ENCODE assay signal across 17 cellular contexts in the genomic region with DNA sequence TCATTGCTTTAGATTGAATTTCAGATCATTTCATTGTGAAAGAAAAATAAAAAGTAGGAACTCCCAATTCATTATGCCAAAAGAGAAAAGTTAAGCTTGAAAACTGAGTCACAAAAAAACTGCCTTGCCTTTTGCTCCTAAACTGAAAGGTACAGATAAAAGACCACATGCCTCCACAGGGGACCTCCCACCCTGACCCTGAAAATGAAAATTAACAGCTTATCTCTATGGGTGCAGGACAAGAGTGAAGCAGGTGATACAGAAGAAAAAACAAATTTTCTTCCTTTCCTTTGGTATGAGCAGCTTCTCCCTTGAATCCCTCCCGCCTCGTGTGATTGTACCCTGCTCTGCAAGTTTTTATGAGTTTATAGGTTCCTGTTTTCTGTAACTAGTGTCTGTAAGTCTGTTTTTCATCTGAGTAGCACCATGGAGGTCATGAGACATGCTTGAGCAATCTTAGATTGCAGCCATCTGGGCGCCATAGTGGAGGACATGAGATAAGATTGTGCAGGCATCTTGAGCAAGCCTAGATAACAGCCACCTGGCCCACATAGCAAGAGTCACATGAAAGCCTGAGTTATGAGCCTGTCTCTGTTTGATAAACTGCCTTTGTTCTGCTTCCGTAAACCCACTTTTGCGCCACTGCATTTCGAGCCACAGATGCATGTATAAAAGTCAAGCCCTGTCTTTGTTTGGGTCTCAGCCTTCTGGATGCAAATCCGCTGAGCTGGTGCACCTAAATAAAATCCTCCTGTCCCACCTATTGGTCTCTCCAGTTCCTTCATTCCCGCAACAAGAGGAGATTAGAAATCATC. TPM values are rescaled to one million over a fixed set of nuclear protein-coding genes. Genes with fewer than 3 reads are reported as not detected.
DNase-seq lines count a peak whose midpoint lies in the region; ATAC-seq, FAIRE-seq and TF ChIP-seq lines count a peak whose summit lies in the region.
"Had no signal": no experiment of that assay in that cellular context is flagged by ENCODE, and none has a peak within 500 bp of the region (broad histone marks: within the 10 kb centered on the region; RNA-seq: fewer than 3 reads in every experiment).

No MANE protein-coding gene starts in this region.

- H3K36me3 Mint-ChIP-seq in astrocyte (ENCODE audit: low read depth, unreplicated experiment), result no peaks in the 10 kb centered on the region
- no peaks in the 10 kb centered on the region for H3K36me3 Mint-ChIP-seq in activated CD8-positive, alpha-beta memory T cell treated with anti-CD3 and anti-CD28 coated beads, Interleukin-2, amount 10 ng/mL, durations not matched to agents 7 days and 5 days

- no peak for TF ChIP-seq POLR2A in NB4 (IDR thresholded peaks at IDR 0.05; ENCODE audit: extremely low read depth, insufficient read length)

- H4K20me1 ChIP-seq in astrocyte (ENCODE audit: insufficient read depth, low read length), result no peaks in the 10 kb centered on the region

- no peak overlapping the region for H2AFZ ChIP-seq in astrocyte (ENCODE audit: low read depth, low read length)

- no peaks in the 10 kb centered on the region for H3K79me2 ChIP-seq in astrocyte (ENCODE audit: insufficient read depth, low read length)

- H3K4me3 ChIP-seq in HEK293 (ENCODE audit: low read depth, low read length) (no peak overlapping the region), NB4 (ENCODE audit: low read depth, low read length) (no peak overlapping the region), astrocyte (ENCODE audit: insufficient read depth, low read depth, low read length) (no peak overlapping the region), iPS DF 6.9 (ENCODE audit: low read length) (no peak overlapping the region)
- H3K4me3 ChIP-seq: thoracic aorta had no signal

- H3K9ac ChIP-seq in astrocyte (ENCODE audit: low read length), result no peak overlapping the region

- H3K27me3 ChIP-seq in astrocyte (ENCODE audit: insufficient read depth, low read length), result no peaks in the 10 kb centered on the region
- H3K27me3 ChIP-seq in iPS DF 6.9 (ENCODE audit: control insufficient read depth, insufficient read depth, low read length), result no peaks in the 10 kb centered on the region

- no peaks in the 10 kb centered on the region for H3K4me1 ChIP-seq in HEK293 (ENCODE audit: control insufficient read depth, insufficient read depth, low read length)
- H3K4me1 ChIP-seq in astrocyte (ENCODE audit: insufficient read depth, low read length), result no peaks in the 10 kb centered on the region
- H3K4me1 ChIP-seq in iPS DF 6.9 (ENCODE audit: control insufficient read depth, insufficient read depth, low read length), result no peaks in the 10 kb centered on the region

- H3K27ac ChIP-seq in HEK293 (ENCODE audit: extremely low read depth, low read depth, low read length), result no peak overlapping the region
- H3K27ac ChIP-seq in astrocyte (ENCODE audit: low read depth, low read length), result no peak overlapping the region
- no peak overlapping the region for H3K27ac ChIP-seq in iPS DF 6.9 (ENCODE audit: low read length)
- H3K27ac ChIP-seq: C4-2B, thoracic aorta had no signal

- WGBS in iPS DF 6.9 (ENCODE audit: insufficient coverage, insufficient read length), result no CpG with 5 or more reads among the region's 8 CpGs

- H3K4me1 Mint-ChIP-seq in astrocyte (ENCODE audit: low read depth, unreplicated experiment), result no peaks in the 10 kb centered on the region
- H3K4me1 Mint-ChIP-seq in activated CD8-positive, alpha-beta memory T cell treated with anti-CD3 and anti-CD28 coated beads, Interleukin-2, amount 10 ng/mL, durations not matched to agents 7 days and 5 days, result no peaks in the 10 kb centered on the region
- H3K4me1 Mint-ChIP-seq: T-helper 17 cell had no signal

- no peak for ATAC-seq in HG02759 (IDR thresholded peaks at IDR 0.05; ENCODE audit: unreplicated experiment)
- no peak for ATAC-seq in activated CD8-positive, alpha-beta memory T cell treated with anti-CD3 and anti-CD28 coated beads, Interleukin-2, amount 10 ng/mL, durations not matched to agents 7 days and 5 days
- ATAC-seq: left lobe of liver, T-helper 17 cell had no signal

- peak; percentile 83 for DNase-seq in NB4 (ENCODE audit: low read depth)
- DNase-seq in astrocyte (ENCODE audit: low read depth), result peak; percentile 16
- DNase-seq in iPS DF 6.9 (ENCODE audit: low read depth, low spot score), result peak; percentile 11
- no peak for DNase-seq in activated CD8-positive, alpha-beta memory T cell treated with anti-CD3 and anti-CD28 coated beads, Interleukin-2, amount 10 ng/mL, durations not matched to agents 7 days and 5 days
- no peak for DNase-seq in NK-92 (lab: John Stamatoyannopoulos, UW; ENCODE audit: unreplicated experiment)
- DNase-seq: activated naive CD4-positive, alpha-beta T cell; GDM1; HFFc6; hippocampal formation; NCI-H187; stimulated activated CD4-positive, alpha-beta T cell treated with anti-CD3 and anti-CD28 coated beads, Interleukin-4, amount 100 ng/mL, for 4 hours; T-helper 17 cell had no signal

- no peak for FAIRE-seq in astrocyte (lab: Jason Lieb, UNC)

- no peaks in the 10 kb centered on the region for H3K27me3 Mint-ChIP-seq in astrocyte (ENCODE audit: low read depth, unreplicated experiment)
- H3K27me3 Mint-ChIP-seq in activated CD8-positive, alpha-beta memory T cell treated with anti-CD3 and anti-CD28 coated beads, Interleukin-2, amount 10 ng/mL, durations not matched to agents 7 days and 5 days, result peaks cover 9% of the 10 kb centered on the region

- CTCF ChIA-PET in HEK293 (lab: Yijun Ruan, JAX), result no interaction called here
- CTCF ChIA-PET in activated CD8-positive, alpha-beta memory T cell treated with anti-CD3 and anti-CD28 coated beads, Interleukin-2, amount 10 ng/mL, durations not matched to agents 7 days and 5 days (lab: Charles Lee), result no interaction called here

- H3K27ac Mint-ChIP-seq in astrocyte (ENCODE audit: unreplicated experiment), result no peak overlapping the region
- no peak overlapping the region for H3K27ac Mint-ChIP-seq in activated CD8-positive, alpha-beta memory T cell treated with anti-CD3 and anti-CD28 coated beads, Interleukin-2, amount 10 ng/mL, durations not matched to agents 7 days and 5 days
- H3K27ac Mint-ChIP-seq: HFFc6, T-helper 17 cell had no signal

- no peak overlapping the region for H3K4me3 Mint-ChIP-seq in astrocyte (ENCODE audit: unreplicated experiment)
- H3K4me3 Mint-ChIP-seq in activated CD8-positive, alpha-beta memory T cell treated with anti-CD3 and anti-CD28 coated beads, Interleukin-2, amount 10 ng/mL, durations not matched to agents 7 days and 5 days, result no peak overlapping the region
- H3K4me3 Mint-ChIP-seq: HFFc6, T-helper 17 cell had no signal

- H3K9me3 Mint-ChIP-seq in astrocyte (ENCODE audit: unreplicated experiment), result peaks cover 21% of the 10 kb centered on the region
- peaks cover 18% of the 10 kb centered on the region for H3K9me3 Mint-ChIP-seq in activated CD8-positive, alpha-beta memory T cell treated with anti-CD3 and anti-CD28 coated beads, Interleukin-2, amount 10 ng/mL, durations not matched to agents 7 days and 5 days (ENCODE audit: low read depth)

- TF ChIP-seq CTCF in HEK293 (tag by site-specific recombination; IDR thresholded peaks at IDR 0.05), result no peak
- TF ChIP-seq CTCF in NB4 (IDR thresholded peaks at IDR 0.05; ENCODE audit: low read depth, low read length), result no peak
- TF ChIP-seq CTCF in astrocyte (IDR thresholded peaks at IDR 0.05; ENCODE audit: insufficient read depth, low read depth, low read length), result no peak

- no peaks in the 10 kb centered on the region for H3K9me3 ChIP-seq in HEK293 (ENCODE audit: control insufficient read depth, insufficient read depth, low read depth, low read length)
- H3K9me3 ChIP-seq in astrocyte (ENCODE audit: insufficient read depth, low read depth, low read length), result peaks cover 15% of the 10 kb centered on the region
- peaks cover 6% of the 10 kb centered on the region for H3K9me3 ChIP-seq in iPS DF 6.9 (ENCODE audit: control insufficient read depth, insufficient read depth, low read length)

- POLR2A ChIA-PET in HEK293 (lab: Yijun Ruan, JAX), result no interaction called here

- H3K36me3 ChIP-seq in HEK293 (ENCODE audit: control insufficient read depth in 2 of 2, insufficient read depth in 1 of 2, low read length in 2 of 2) (no peaks in the 10 kb centered on the region), astrocyte (ENCODE audit: insufficient read depth, low read length) (no peaks in the 10 kb centered on the region), iPS DF 6.9 (ENCODE audit: control insufficient read depth, insufficient read depth, low read length) (peaks cover 4% of the 10 kb centered on the region; the same call in 1 of the 2 replicates)
- H3K36me3 ChIP-seq: thoracic aorta had no signal

- no peak overlapping the region for H3K4me2 ChIP-seq in astrocyte (ENCODE audit: low read length)

TF ChIP-seq in HEK293, 187 proteins besides CTCF, POLR2A, EP300 and RAD21 (continues in another document):
- peak; percentile 97 for TF ChIP-seq ZNF626 (tag by site-specific recombination; IDR thresholded peaks at IDR 0.05)
- TF ChIP-seq ZNF37A (tag by site-specific recombination; IDR thresholded peaks at IDR 0.05), result 0 out of 2 replicates have a peak, but pooled peaks have one; percentile 15
- TF ChIP-seq ZFP69B (tag by site-specific recombination; IDR thresholded peaks at IDR 0.05), result no peak
- TF ChIP-seq, protein P1, sequence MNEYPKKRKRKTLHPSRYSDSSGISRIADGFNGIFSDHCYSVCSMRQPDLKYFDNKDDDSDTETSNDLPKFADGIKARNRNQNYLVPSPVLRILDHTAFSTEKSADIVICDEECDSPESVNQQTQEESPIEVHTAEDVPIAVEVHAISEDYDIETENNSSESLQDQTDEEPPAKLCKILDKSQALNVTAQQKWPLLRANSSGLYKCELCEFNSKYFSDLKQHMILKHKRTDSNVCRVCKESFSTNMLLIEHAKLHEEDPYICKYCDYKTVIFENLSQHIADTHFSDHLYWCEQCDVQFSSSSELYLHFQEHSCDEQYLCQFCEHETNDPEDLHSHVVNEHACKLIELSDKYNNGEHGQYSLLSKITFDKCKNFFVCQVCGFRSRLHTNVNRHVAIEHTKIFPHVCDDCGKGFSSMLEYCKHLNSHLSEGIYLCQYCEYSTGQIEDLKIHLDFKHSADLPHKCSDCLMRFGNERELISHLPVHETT (tag by site-specific recombination; IDR thresholded peaks at IDR 0.05), result peak; percentile 43; the same call in 1 of the 2 replicates

RNA-seq across cellular contexts. Expression of a gene that starts 56.2 kb away (rescaled TPM):
- 117 and 121 TPM in 2 replicates for total RNA-seq in astrocyte
- total RNA-seq in activated CD8-positive, alpha-beta memory T cell treated with anti-CD3 and anti-CD28 coated beads, Interleukin-2, amount 10 ng/mL, durations not matched to agents 7 days and 5 days, result 10 to 100 TPM; 41.6 to 49.5 TPM

Comparison
In these comparisons a context has a peak if more than half of its experiments do, and no peak if none do; other contexts are left out.
1. DNase-seq: peak in NB4 (single experiment), astrocyte (single experiment) and iPS DF 6.9 (single experiment); none in activated CD8-positive, alpha-beta memory T cell treated with anti-CD3 and anti-CD28 coated beads, Interleukin-2, amount 10 ng/mL, durations not matched to agents 7 days and 5 days (single experiment) and NK-92 (single experiment).